Comparison of ENCODE assay signal across 2 cellular contexts in genomic region chr19:47388723-47389122, GRCh38.
TF ChIP-seq lines count a peak whose summit lies in the region.

No MANE protein-coding gene starts in this region.

TF ChIP-seq in WTC11, 78 proteins besides CTCF, POLR2A, EP300 and RAD21:
- 0 out of 2 replicates have a peak, but pooled peaks have one; percentile 40 for TF ChIP-seq ZNF121 (CRISPR knock-in tag; IDR thresholded peaks at IDR 0.05)

TF ChIP-seq in HepG2, 621 proteins besides CTCF, POLR2A, EP300 and RAD21:
- TF ChIP-seq ZNF121 (CRISPR knock-in tag; IDR thresholded peaks at IDR 0.05) = peak; percentile 43; the same call in 1 of the 2 replicates
